8 cellular contexts compared by ENCODE assay signal in genomic region chr6:148764253-148765020, GRCh38. TPM values are rescaled to one million over a fixed set of nuclear protein-coding genes. Genes with fewer than 3 reads are reported as not detected.
DNase-seq lines count a peak whose midpoint lies in the region; ATAC-seq and TF ChIP-seq lines count a peak whose summit lies in the region.
"Not testable (repeated sequence)": the region's sequence is repeated elsewhere in the genome, so short reads cannot be mapped to it uniquely, and the experiment has no call there.
"Had no signal": no experiment of that assay in that cellular context is flagged by ENCODE, and none has a peak within 500 bp of the region (broad histone marks: within the 10 kb centered on the region; RNA-seq: fewer than 3 reads in every experiment).

No MANE protein-coding gene starts in this region.

- H3K27ac Mint-ChIP-seq in H9: peak overlapping the region; percentile 56 to 96 (median 82)
- H3K27ac Mint-ChIP-seq in T-helper 17 cell: peak overlapping the region; percentile 27
- not testable (repeated sequence) for H3K27ac Mint-ChIP-seq in activated CD4-positive, alpha-beta T cell treated with anti-CD3 and anti-CD28 coated beads, Interleukin-2, amount 10 ng/mL, durations not matched to agents 24 days and 14 days
- H3K27ac Mint-ChIP-seq in stimulated activated memory B cell treated with anti-CD40 and anti-IgM and Interleukin-4, amounts not matched to agents 10 μg/mL and 1 μg/mL and 100 μg/mL, for 72 hours: peak overlapping the region; percentile 88

- not testable (repeated sequence) for H3K27me3 Mint-ChIP-seq in H9 (ENCODE audit: low read depth); T-helper 17 cell; stimulated activated memory B cell treated with anti-CD40 and anti-IgM and Interleukin-4, amounts not matched to agents 10 μg/mL and 1 μg/mL and 100 μg/mL, for 72 hours
- H3K27me3 Mint-ChIP-seq in activated CD4-positive, alpha-beta T cell treated with anti-CD3 and anti-CD28 coated beads, Interleukin-2, amount 10 ng/mL, durations not matched to agents 24 days and 14 days: peaks cover 65% of the 10 kb centered on the region

- not testable (repeated sequence) for DNase-seq in H9, T-helper 17 cell
- peak; percentile 48 for DNase-seq in LoVo (ENCODE audit: low spot score)
- peak; percentile 27 for DNase-seq in activated CD4-positive, alpha-beta T cell treated with anti-CD3 and anti-CD28 coated beads, Interleukin-2, amount 10 ng/mL, durations not matched to agents 24 days and 14 days
- peak; percentile 15 for DNase-seq in kidney tubule cell (ENCODE audit: low spot score)

- H3K27me3 ChIP-seq in BLaER1; H9 (ENCODE audit: insufficient read depth, low read length): not testable (repeated sequence)

- H3K4me3 Mint-ChIP-seq in H9: peak overlapping the region; percentile 14 to 53; a peak in 3 of 5 replicates
- peak overlapping the region; percentile 53 for H3K4me3 Mint-ChIP-seq in T-helper 17 cell
- H3K4me3 Mint-ChIP-seq in activated CD4-positive, alpha-beta T cell treated with anti-CD3 and anti-CD28 coated beads, Interleukin-2, amount 10 ng/mL, durations not matched to agents 24 days and 14 days: not testable (repeated sequence)
- peak overlapping the region; percentile 76 for H3K4me3 Mint-ChIP-seq in stimulated activated memory B cell treated with anti-CD40 and anti-IgM and Interleukin-4, amounts not matched to agents 10 μg/mL and 1 μg/mL and 100 μg/mL, for 72 hours

- not testable (repeated sequence) for H4K8ac ChIP-seq in H9 (replicated peaks; ENCODE audit: insufficient read length, low read depth, low read length)

- H3K27ac ChIP-seq in BLaER1; H9 (ENCODE audit: insufficient read length, low read depth, low read length): not testable (repeated sequence)

- peaks cover 50% of the 10 kb centered on the region for H3K4me1 ChIP-seq in BLaER1
- peaks cover 27% of the 10 kb centered on the region for H3K4me1 ChIP-seq in H9 (ENCODE audit: insufficient read depth, low read length)

- not testable (repeated sequence) for H3K18ac ChIP-seq in H9 (ENCODE audit: insufficient read length, low read depth, low read length)

- intact Hi-C loops in activated CD4-positive, alpha-beta T cell treated with anti-CD3 and anti-CD28 coated beads, Interleukin-2, amount 10 ng/mL, durations not matched to agents 24 days and 14 days (cut with micrococcal nuclease): loop anchor here (5.0 kb wide), 1 partner anchor 68 kb away; no protein-coding TSS in a partner anchor

- H3K9ac ChIP-seq in BLaER1; H9 (ENCODE audit: extremely low read depth, insufficient read length, low read length): not testable (repeated sequence)

- not testable (repeated sequence) for H4K91ac ChIP-seq in H9 (ENCODE audit: insufficient read length, low read depth, low read length)

- H4K20me1 ChIP-seq in BLaER1; H9 (ENCODE audit: control insufficient read depth, insufficient read depth, insufficient read length): not testable (repeated sequence)

- H3K9me3 Mint-ChIP-seq in H9: peaks cover 3 to 13% of the 10 kb centered on the region in 2 experiments; a peak in 4 of 5 replicates
- H3K9me3 Mint-ChIP-seq in activated CD4-positive, alpha-beta T cell treated with anti-CD3 and anti-CD28 coated beads, Interleukin-2, amount 10 ng/mL, durations not matched to agents 24 days and 14 days; stimulated activated memory B cell treated with anti-CD40 and anti-IgM and Interleukin-4, amounts not matched to agents 10 μg/mL and 1 μg/mL and 100 μg/mL, for 72 hours: not testable (repeated sequence)

- no CpG with 5 or more reads among the region's 10 CpGs for WGBS in H9 (ENCODE audit: extremely low coverage, insufficient read length, low lambda C conversion rate)

- peaks cover 79 to 81% of the 10 kb centered on the region in 2 experiments for H3K4me1 Mint-ChIP-seq in H9
- peaks cover 63% of the 10 kb centered on the region for H3K4me1 Mint-ChIP-seq in T-helper 17 cell
- H3K4me1 Mint-ChIP-seq in activated CD4-positive, alpha-beta T cell treated with anti-CD3 and anti-CD28 coated beads, Interleukin-2, amount 10 ng/mL, durations not matched to agents 24 days and 14 days: peaks cover 21% of the 10 kb centered on the region
- peaks cover 89% of the 10 kb centered on the region for H3K4me1 Mint-ChIP-seq in stimulated activated memory B cell treated with anti-CD40 and anti-IgM and Interleukin-4, amounts not matched to agents 10 μg/mL and 1 μg/mL and 100 μg/mL, for 72 hours

- H3K36me3 ChIP-seq in BLaER1: not testable (repeated sequence)

- peaks cover 0 to 14% (median 10%) of the 10 kb centered on the region in 3 experiments; a peak in 5 of 7 replicates for H3K36me3 Mint-ChIP-seq in H9 (ENCODE audit: insufficient read depth in 1 of 3, low read depth in 3 of 3)
- H3K36me3 Mint-ChIP-seq in T-helper 17 cell (ENCODE audit: low read depth); activated CD4-positive, alpha-beta T cell treated with anti-CD3 and anti-CD28 coated beads, Interleukin-2, amount 10 ng/mL, durations not matched to agents 24 days and 14 days (ENCODE audit: low read depth); stimulated activated memory B cell treated with anti-CD40 and anti-IgM and Interleukin-4, amounts not matched to agents 10 μg/mL and 1 μg/mL and 100 μg/mL, for 72 hours: not testable (repeated sequence)

- not testable (repeated sequence) for H2BK120ac ChIP-seq in H9 (ENCODE audit: low read depth, low read length, poor library complexity, severe bottlenecking)

- H3T11ph ChIP-seq in H9 (ENCODE audit: low read length): not testable (repeated sequence)

- H3K23me2 ChIP-seq in H9 (ENCODE audit: insufficient read length, low read depth, low read length, poor library complexity, severe bottlenecking): not testable (repeated sequence)

- not testable (repeated sequence) for H3K9me3 ChIP-seq in BLaER1; H9 (ENCODE audit: control insufficient read depth, low read depth, low read length); T-helper 17 cell (ENCODE audit: control insufficient read depth, low read length, poor library complexity, severe bottlenecking)

- H2AK5ac ChIP-seq in H9 (ENCODE audit: insufficient read length, low read length): not testable (repeated sequence)

- not testable (repeated sequence) for H3K23ac ChIP-seq in H9 (ENCODE audit: insufficient read length, low read depth, low read length)

- H2AFZ ChIP-seq in H9 (ENCODE audit: low read length): not testable (repeated sequence)

- TF ChIP-seq CTCF in H9 (conservative IDR thresholded peaks at IDR 0.05): not testable (repeated sequence)

- peaks cover 34% of the 10 kb centered on the region for H3K79me2 ChIP-seq in H9 (ENCODE audit: insufficient read depth, low read length)

- not testable (repeated sequence) for H2BK12ac ChIP-seq in H9 (ENCODE audit: insufficient read length, low read depth, low read length)

- not testable (repeated sequence) for ATAC-seq in T-helper 17 cell; stimulated activated memory B cell treated with anti-CD40 and anti-IgM and Interleukin-4, amounts not matched to agents 10 μg/mL and 1 μg/mL and 100 μg/mL, for 72 hours

- H3K56ac ChIP-seq in H9 (ENCODE audit: insufficient read length, low read depth, low read length): not testable (repeated sequence)

- H3K79me1 ChIP-seq in H9 (ENCODE audit: insufficient read depth, low read depth, low read length, poor library complexity, severe bottlenecking): peaks cover 16% of the 10 kb centered on the region

- H2BK15ac ChIP-seq in H9 (ENCODE audit: low read depth, low read length): not testable (repeated sequence)

- peak overlapping the region; percentile 39 for H3K4me2 ChIP-seq in BLaER1
- not testable (repeated sequence) for H3K4me2 ChIP-seq in H9 (ENCODE audit: insufficient read depth, insufficient read length, low read length)

- H3K4me3 ChIP-seq in BLaER1: not testable (repeated sequence)

- H3K14ac ChIP-seq in H9 (ENCODE audit: insufficient read depth, low read length): not testable (repeated sequence)

- H2BK20ac ChIP-seq in H9 (ENCODE audit: low read depth, low read length, poor library complexity, severe bottlenecking): not testable (repeated sequence)

- not testable (repeated sequence) for H2BK5ac ChIP-seq in H9 (ENCODE audit: insufficient read length, low read length)

- H3K4ac ChIP-seq in H9 (ENCODE audit: low read depth, low read length): not testable (repeated sequence)

- H4K5ac ChIP-seq in H9 (ENCODE audit: insufficient read length, low read depth, low read length): not testable (repeated sequence)

RNA-seq across cellular contexts. Expression of gene UST, which starts 17.6 kb away (rescaled TPM):
- total RNA-seq in H9 (2021): 13.2 and 14.4 TPM in 2 replicates
- 1 to 10 TPM; 3.8 to 7.3 TPM for total RNA-seq in T-helper 17 cell
- total RNA-seq in activated CD4-positive, alpha-beta T cell treated with anti-CD3 and anti-CD28 coated beads, Interleukin-2, amount 10 ng/mL, durations not matched to agents 24 days and 14 days: 0.70 and 0.90 TPM in 2 replicates
- total RNA-seq: G401 had no signal
